Comparison of ENCODE assay signal across 9 cellular contexts in genomic region chr7:44985900-44986217, GRCh38. TPM values are rescaled to one million over a fixed set of nuclear protein-coding genes. Genes with fewer than 3 reads are reported as not detected.
A peak's percentile ranks its signal among the peaks of the same experiment; 100 is the strongest.
DNase-seq lines count a peak whose midpoint lies in the region; ATAC-seq, FAIRE-seq and TF ChIP-seq lines count a peak whose summit lies in the region.
"Had no signal": no experiment of that assay in that cellular context is flagged by ENCODE, and none has a peak within 500 bp of the region (broad histone marks: within the 10 kb centered on the region; RNA-seq: fewer than 3 reads in every experiment).

No MANE protein-coding gene starts in this region.

- dilution Hi-C loops in keratinocyte (cut with MboI; ENCODE audit: extremely low pct_ligation_motif_present, low sequenced_read_pairs), result no loop called here

- ATAC-seq in activated naive CD8-positive, alpha-beta T cell treated with anti-CD3 and anti-CD28 coated beads, Interleukin-2, amount 50 U/mL, for 24 hours, result no peak
- no peak for ATAC-seq in HG02870 (IDR thresholded peaks at IDR 0.05; ENCODE audit: unreplicated experiment)

- DNase-seq in NCI-H2227 (lab: John Stamatoyannopoulos, UW; ENCODE audit: unreplicated experiment) (peak; percentile 54), NCI-H2227 treated with DMSO at 0.1 percent for 48 hours (lab: John Stamatoyannopoulos, UW) (no peak), keratinocyte (ENCODE audit: low read depth, low spot score) (no peak), substantia nigra (lab: John Stamatoyannopoulos, UW) (no peak), NCI-H2029 (lab: John Stamatoyannopoulos, UW) (no peak), NCI-H2107 treated with DMSO at 0.1 percent for 48 hours (lab: John Stamatoyannopoulos, UW; ENCODE audit: unreplicated experiment) (no peak)
- no peak for DNase-seq in activated naive CD8-positive, alpha-beta T cell treated with anti-CD3 and anti-CD28 coated beads, Interleukin-2, amount 50 U/mL, for 24 hours
- DNase-seq: 8988T had no signal

- H3K4me1 Mint-ChIP-seq in activated naive CD8-positive, alpha-beta T cell treated with anti-CD3 and anti-CD28 coated beads, Interleukin-2, amount 50 U/mL, for 24 hours, result peaks cover 67% of the 10 kb centered on the region

- H3K27ac ChIP-seq in keratinocyte (ENCODE audit: control insufficient read depth, insufficient read depth, low read length) (peak overlapping the region; percentile 98), substantia nigra (ENCODE audit: low read depth, low read length, poor library complexity, severe bottlenecking) (peak overlapping the region; percentile 94)

- no peaks in the 10 kb centered on the region for H3K9me1 ChIP-seq in keratinocyte (ENCODE audit: control insufficient read depth, extremely low read depth, insufficient read depth, low read length)

- peak overlapping the region; percentile 100 for H3K4me3 Mint-ChIP-seq in activated naive CD8-positive, alpha-beta T cell treated with anti-CD3 and anti-CD28 coated beads, Interleukin-2, amount 50 U/mL, for 24 hours

- peaks cover 60% of the 10 kb centered on the region for H3K36me3 Mint-ChIP-seq in activated naive CD8-positive, alpha-beta T cell treated with anti-CD3 and anti-CD28 coated beads, Interleukin-2, amount 50 U/mL, for 24 hours (ENCODE audit: low read depth)

- H3K4me1 ChIP-seq in keratinocyte (ENCODE audit: control insufficient read depth, extremely low read depth, insufficient read depth, low read length), result peaks cover 38% of the 10 kb centered on the region

- no peaks in the 10 kb centered on the region for H3K9me3 ChIP-seq in keratinocyte (ENCODE audit: control insufficient read depth, low read depth, low read length)

- H3K36me3 ChIP-seq in keratinocyte (ENCODE audit: control insufficient read depth in 2 of 2, extremely low read depth in 1 of 2, insufficient read depth in 2 of 2, low read length in 2 of 2), result peaks cover 21 to 38% of the 10 kb centered on the region in 2 experiments

- H3K27me3 ChIP-seq in keratinocyte (ENCODE audit: control insufficient read depth, extremely low read depth, insufficient read depth, low read length), result no peaks in the 10 kb centered on the region

- H3K9ac ChIP-seq in keratinocyte (ENCODE audit: control insufficient read depth, extremely low read depth, insufficient read depth, low read length), result peak overlapping the region; percentile 100

- TF ChIP-seq CTCF in keratinocyte (optimal IDR thresholded peaks at IDR 0.05 in 1 of 3, IDR thresholded peaks at IDR 0.05 in 1 of 3, conservative IDR thresholded peaks at IDR 0.05 in 1 of 3; ENCODE audit: extremely low read depth in 1 of 3, insufficient read depth in 2 of 3, low read length in 3 of 3), result no peak

- FAIRE-seq in keratinocyte (lab: Jason Lieb, UNC), result no peak

- peak overlapping the region; percentile 77 to 100 (median 99) for H3K4me3 ChIP-seq in keratinocyte (ENCODE audit: control insufficient read depth in 2 of 3, extremely low read depth in 1 of 3, insufficient read depth in 2 of 3, low read depth in 1 of 3, low read length in 3 of 3)

- H4K20me1 ChIP-seq in keratinocyte (ENCODE audit: control insufficient read depth, extremely low read depth, insufficient read depth, low read length), result peaks cover 20% of the 10 kb centered on the region

- no peak overlapping the region for H2AFZ ChIP-seq in keratinocyte (ENCODE audit: control insufficient read depth, low read length)

- H3K9me3 Mint-ChIP-seq in activated naive CD8-positive, alpha-beta T cell treated with anti-CD3 and anti-CD28 coated beads, Interleukin-2, amount 50 U/mL, for 24 hours, result no peaks in the 10 kb centered on the region

- H3K27ac Mint-ChIP-seq in activated naive CD8-positive, alpha-beta T cell treated with anti-CD3 and anti-CD28 coated beads, Interleukin-2, amount 50 U/mL, for 24 hours, result peak overlapping the region; percentile 99

- H3K27me3 Mint-ChIP-seq in activated naive CD8-positive, alpha-beta T cell treated with anti-CD3 and anti-CD28 coated beads, Interleukin-2, amount 50 U/mL, for 24 hours, result no peaks in the 10 kb centered on the region

- H3K4me2 ChIP-seq in keratinocyte (ENCODE audit: control insufficient read depth, extremely low read depth, insufficient read depth, low read depth, low read length), result peak overlapping the region; percentile 99

- peaks cover 39% of the 10 kb centered on the region for H3K79me2 ChIP-seq in keratinocyte (ENCODE audit: control insufficient read depth, insufficient read depth, low read length)

RNA-seq across cellular contexts. Expression of gene MYO1G, which starts 7.0 kb away (rescaled TPM):
- polyA plus RNA-seq in keratinocyte, result 0.02 to 0.13 TPM (median 0.03 TPM) in 3 replicates
- polyA plus RNA-seq in keratinocyte (2011; ENCODE audit: low read depth), result 0.20 TPM
- polyA plus RNA-seq in keratinocyte (2011; cell fraction: cytosol; rRNA removed), result not detected in 2 replicates
- 0.09 and 0.12 TPM in 2 replicates for polyA plus RNA-seq in keratinocyte (2011; cell fraction: nucleus; rRNA removed)
- 0.03 and 0.14 TPM in 2 replicates for polyA plus RNA-seq in keratinocyte (2012; ENCODE audit: low replicate concordance)
- polyA minus RNA-seq in keratinocyte, result 0.13 to 0.26 TPM in 2 of 3 replicates, not detected in the other
- 1.2 TPM for polyA minus RNA-seq in keratinocyte (2011; cell fraction: cytosol; rRNA and poly(A)+ RNA removed)
- 0.54 and 0.63 TPM in 2 replicates for polyA minus RNA-seq in keratinocyte (2011; cell fraction: nucleus; rRNA and poly(A)+ RNA removed)

RNA-seq across cellular contexts. Expression of gene CCM2, which starts 14.1 kb away (rescaled TPM):
- 44.8 to 70.0 TPM (median 57.5 TPM) in 3 replicates for polyA plus RNA-seq in keratinocyte
- polyA plus RNA-seq in keratinocyte (2011; ENCODE audit: low read depth), result 31.5 TPM
- polyA plus RNA-seq in keratinocyte (2011; cell fraction: cytosol; rRNA removed), result 58.8 and 93.0 TPM in 2 replicates
- polyA plus RNA-seq in keratinocyte (2011; cell fraction: nucleus; rRNA removed), result 62.5 and 88.4 TPM in 2 replicates
- polyA plus RNA-seq in keratinocyte (2012; ENCODE audit: low replicate concordance), result 31.8 and 69.4 TPM in 2 replicates
- polyA minus RNA-seq in keratinocyte, result 60.1 to 222 TPM (median 81.8 TPM) in 3 replicates
- polyA minus RNA-seq in keratinocyte (2011; cell fraction: cytosol; rRNA and poly(A)+ RNA removed), result 93.0 TPM
- 33.3 and 46.5 TPM in 2 replicates for polyA minus RNA-seq in keratinocyte (2011; cell fraction: nucleus; rRNA and poly(A)+ RNA removed)
